Comparison of ENCODE assay signal across 15 cellular contexts in the genomic region with DNA sequence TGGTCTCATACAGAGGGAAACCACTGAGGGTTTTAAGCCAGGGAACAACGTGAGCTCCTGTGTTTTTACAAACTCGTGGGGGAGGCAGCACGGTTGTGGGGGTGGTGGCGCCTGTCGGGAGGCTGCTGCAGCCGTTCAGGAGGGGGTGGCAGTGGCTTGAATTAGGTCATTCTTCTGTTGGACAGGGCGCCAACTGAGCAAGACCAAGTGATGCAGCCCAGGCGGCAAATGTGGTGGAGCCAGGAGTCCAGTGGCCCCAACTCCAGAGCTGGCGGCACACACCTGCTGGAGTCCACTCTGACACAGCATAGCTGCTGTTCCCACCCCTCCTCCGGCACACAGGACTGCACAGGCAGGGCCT. TPM values are rescaled to one million over a fixed set of nuclear protein-coding genes. Genes with fewer than 3 reads are reported as not detected.
DNase-seq lines count a peak whose midpoint lies in the region; ATAC-seq, FAIRE-seq and TF ChIP-seq lines count a peak whose summit lies in the region.
"Had no signal": no experiment of that assay in that cellular context is flagged by ENCODE, and none has a peak within 500 bp of the region (broad histone marks: within the 10 kb centered on the region; RNA-seq: fewer than 3 reads in every experiment).

No MANE protein-coding gene starts in this region.

- POLR2A ChIA-PET in HEK293 (lab: Yijun Ruan, JAX) = no interaction called here

- no peak for TF ChIP-seq POLR2A in testis (IDR thresholded peaks at IDR 0.05)

- H3K27ac ChIP-seq in HEK293 (ENCODE audit: extremely low read depth, low read depth, low read length) (no peak overlapping the region), testis (peak overlapping the region in 1 of 2 donors; percentile 53)
- H3K27ac ChIP-seq: GM23248, KMS-11 had no signal

- ATAC-seq in GM21447 (IDR thresholded peaks at IDR 0.05; ENCODE audit: unreplicated experiment) = no peak
- ATAC-seq: PC-3 had no signal

- TF ChIP-seq CTCF in HEK293 (tag by site-specific recombination; IDR thresholded peaks at IDR 0.05) (no peak), testis (IDR thresholded peaks at IDR 0.05) (no peak)

- no peaks in the 10 kb centered on the region for H3K27me3 ChIP-seq in testis

- intact Hi-C loops in head of caudate nucleus (cut with DNase I) = no loop called here
- intact Hi-C loops in testis (cut with DNase I; ENCODE audit: low total_unique reads) = no loop called here

- FAIRE-seq in RCC 7860 (lab: Jason Lieb, UNC) = no peak

- CTCF ChIA-PET in HEK293 (lab: Yijun Ruan, JAX) = no interaction called here

- WGBS in testis, 2 donors = 59 to 76% methylated on average over 8 to 10 of the region's 10 CpGs

- H3K36me3 ChIP-seq in HEK293 (ENCODE audit: control insufficient read depth in 2 of 2, insufficient read depth in 1 of 2, low read length in 2 of 2) (peaks cover 0 to 16% of the 10 kb centered on the region in 2 experiments; a peak in 1 of 3 replicates), testis (ENCODE audit: low read depth, missing control alignments) (no peaks in the 10 kb centered on the region)

- H3K9me3 ChIP-seq in HEK293 (ENCODE audit: control insufficient read depth, insufficient read depth, low read depth, low read length) = no peaks in the 10 kb centered on the region
- no peaks in the 10 kb centered on the region for H3K9me3 ChIP-seq in testis

- H3K4me3 ChIP-seq in HEK293 (ENCODE audit: low read depth, low read length) = no peak overlapping the region
- no peak overlapping the region for H3K4me3 ChIP-seq in testis
- H3K4me3 ChIP-seq: GM23248 had no signal

- DNase-seq in head of caudate nucleus (peak in 41 of 42 donors; percentile 19 to 75 (median 55)), midbrain (lab: John Stamatoyannopoulos, UW) (peak; percentile 32), testis (peak; percentile 88), EL (no peak), RCC 7860 (ENCODE audit: low spot score) (no peak)
- DNase-seq: GM23248, NCI-H1092 treated with DMSO at 0.1 percent for 48 hours, NCI-H1694, NCI-H2107, NCI-H345, NCI-H526 treated with DMSO at 0.1 percent for 48 hours, PC-3 had no signal

- no peaks in the 10 kb centered on the region for H3K4me1 ChIP-seq in HEK293 (ENCODE audit: control insufficient read depth, insufficient read depth, low read length)
- H3K4me1 ChIP-seq in testis = peaks cover 46% of the 10 kb centered on the region

TF ChIP-seq in HEK293, 187 proteins besides CTCF, POLR2A, EP300 and RAD21:
- TF ChIP-seq ZNF174 (tag by site-specific recombination; IDR thresholded peaks at IDR 0.05) (no peak), EGR2 (tag by site-specific recombination; IDR thresholded peaks at IDR 0.05; ENCODE audit: low read depth) (peak; percentile 64), ZFHX2 (tag by site-specific recombination; conservative IDR thresholded peaks at IDR 0.05) (0 out of 2 replicates have a peak, but pooled peaks have one; percentile 21), ZBTB20 (tag by site-specific recombination; IDR thresholded peaks at IDR 0.05) (no peak), ZBTB17 (tag by site-specific recombination; IDR thresholded peaks at IDR 0.05) (no peak), ZNF529 (tag by site-specific recombination; IDR thresholded peaks at IDR 0.05; ENCODE audit: insufficient replicate concordance) (no peak), ZNF600 (tag by site-specific recombination; IDR thresholded peaks at IDR 0.05) (0 out of 2 replicates have a peak, but pooled peaks have one; percentile 45)
- TF ChIP-seq, protein P1, sequence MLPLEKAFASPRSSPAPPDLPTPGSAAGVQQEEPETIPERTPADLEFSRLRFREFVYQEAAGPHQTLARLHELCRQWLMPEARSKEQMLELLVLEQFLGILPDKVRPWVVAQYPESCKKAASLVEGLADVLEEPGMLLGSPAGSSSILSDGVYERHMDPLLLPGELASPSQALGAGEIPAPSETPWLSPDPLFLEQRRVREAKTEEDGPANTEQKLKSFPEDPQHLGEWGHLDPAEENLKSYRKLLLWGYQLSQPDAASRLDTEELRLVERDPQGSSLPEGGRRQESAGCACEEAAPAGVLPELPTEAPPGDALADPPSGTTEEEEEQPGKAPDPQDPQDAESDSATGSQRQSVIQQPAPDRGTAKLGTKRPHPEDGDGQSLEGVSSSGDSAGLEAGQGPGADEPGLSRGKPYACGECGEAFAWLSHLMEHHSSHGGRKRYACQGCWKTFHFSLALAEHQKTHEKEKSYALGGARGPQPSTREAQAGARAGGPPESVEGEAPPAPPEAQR (tag by site-specific recombination; IDR thresholded peaks at IDR 0.05) = no peak
- TF ChIP-seq, protein P2, sequence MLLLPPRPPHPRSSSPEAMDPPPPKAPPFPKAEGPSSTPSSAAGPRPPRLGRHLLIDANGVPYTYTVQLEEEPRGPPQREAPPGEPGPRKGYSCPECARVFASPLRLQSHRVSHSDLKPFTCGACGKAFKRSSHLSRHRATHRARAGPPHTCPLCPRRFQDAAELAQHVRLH (tag by site-specific recombination; IDR thresholded peaks at IDR 0.05) = no peak

RNA-seq across cellular contexts. Expression of gene FBRSL1, which starts 27.8 kb away (rescaled TPM):
- total RNA-seq in testis = 10 to 100 TPM; 88.3 to 98.9 TPM
- polyA plus RNA-seq in testis (ENCODE audit: insufficient read depth, low read depth, low replicate concordance) = 51.1 TPM

Comparison
In these comparisons a context has a peak if more than half of its experiments do, and no peak if none do; other contexts are left out.
1. DNase-seq: peak in head of caudate nucleus (41 of 42), midbrain (single experiment) and testis (single experiment); none in EL (single experiment) and RCC 7860 (single experiment).